ENCODE assay signal across 8 cellular contexts in the genomic region with DNA sequence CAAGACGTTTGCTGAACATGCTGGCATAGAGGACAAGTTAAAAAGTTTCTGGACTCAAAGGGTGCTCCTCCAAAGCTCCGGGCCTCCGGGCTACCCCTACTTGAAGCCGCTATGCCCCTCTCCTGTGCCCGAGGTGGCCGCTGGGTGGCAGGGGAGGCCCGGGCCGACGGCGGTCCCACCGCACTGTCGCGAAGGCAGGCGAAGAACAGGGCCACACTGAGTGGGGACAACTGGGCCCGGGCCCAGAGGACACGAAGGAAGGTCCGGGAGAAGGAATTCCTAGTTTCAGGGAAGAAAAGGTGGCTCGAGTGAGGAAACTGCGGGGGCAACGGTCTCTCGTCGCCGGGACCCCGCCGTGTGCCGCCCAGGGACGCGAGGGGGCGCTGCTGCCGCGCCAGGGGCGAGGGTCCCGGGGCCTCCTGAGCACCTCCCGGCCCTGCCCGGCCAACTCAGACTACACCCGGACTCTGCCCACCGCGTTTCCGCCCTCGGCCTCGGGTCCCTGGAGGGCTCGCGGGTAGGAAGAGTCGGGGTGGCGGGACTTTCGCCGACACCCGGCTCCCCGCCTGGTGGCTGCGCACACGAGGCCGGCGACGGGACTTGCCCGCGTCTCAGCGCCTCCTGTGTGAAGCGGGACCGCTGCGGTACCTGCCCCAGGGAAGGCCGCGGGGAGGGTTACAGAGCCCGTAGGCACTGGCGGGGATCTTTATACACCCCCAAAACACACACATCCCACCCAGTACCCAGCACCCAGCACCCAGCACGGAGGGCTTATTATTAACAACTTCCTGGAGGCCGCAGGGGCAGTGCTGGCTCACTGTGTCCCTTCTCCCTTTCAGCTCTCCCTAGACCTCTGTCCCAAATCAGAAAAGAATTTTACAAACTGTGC. TPM values are rescaled to one million over a fixed set of nuclear protein-coding genes. Genes with fewer than 3 reads are reported as not detected.
DNase-seq lines count a peak whose midpoint lies in the region; ATAC-seq and TF ChIP-seq lines count a peak whose summit lies in the region.

No MANE protein-coding gene starts in this region.

- intact Hi-C loops in activated CD8-positive, alpha-beta T cell treated with anti-CD3 and anti-CD28 coated beads for 36 hours (cut with micrococcal nuclease) = no loop called here

- peak overlapping the region; percentile 69 for H3K4me3 Mint-ChIP-seq in activated CD8-positive, alpha-beta T cell treated with anti-CD3 and anti-CD28 coated beads for 36 hours

- POLR2A ChIA-PET in activated CD8-positive, alpha-beta T cell treated with anti-CD3 and anti-CD28 coated beads for 36 hours (lab: Charles Lee) = no interaction called here

- H3K36me3 Mint-ChIP-seq in activated CD8-positive, alpha-beta T cell treated with anti-CD3 and anti-CD28 coated beads for 36 hours (ENCODE audit: low read depth) = no peaks in the 10 kb centered on the region

- H3K36me3 ChIP-seq in ectodermal cell (ENCODE audit: control insufficient read depth, insufficient read depth, low read length) = no peaks in the 10 kb centered on the region

- H3K27ac Mint-ChIP-seq in activated CD8-positive, alpha-beta T cell treated with anti-CD3 and anti-CD28 coated beads for 36 hours = peak overlapping the region; percentile 83

- H3K4me1 ChIP-seq in ectodermal cell (ENCODE audit: control insufficient read depth, insufficient read depth, low read length) = no peaks in the 10 kb centered on the region

- no peaks in the 10 kb centered on the region for H3K27me3 Mint-ChIP-seq in activated CD8-positive, alpha-beta T cell treated with anti-CD3 and anti-CD28 coated beads for 36 hours

- ATAC-seq in HG02610 (IDR thresholded peaks at IDR 0.05; ENCODE audit: unreplicated experiment) = peak; percentile 82
- peak; percentile 98 for ATAC-seq in activated CD8-positive, alpha-beta T cell treated with anti-CD3 and anti-CD28 coated beads for 36 hours

- DNase-seq in NCI-H2029 treated with DMSO at 0.1 percent for 48 hours (lab: John Stamatoyannopoulos, UW) (peak; percentile 45), lung microvascular endothelial cell (ENCODE audit: low read depth in 2 of 2) (peak; percentile 59 to 68), NCI-H1105 (lab: John Stamatoyannopoulos, UW) (no peak)
- peak; percentile 85 for DNase-seq in activated CD8-positive, alpha-beta T cell treated with anti-CD3 and anti-CD28 coated beads for 36 hours
- peak; percentile 54 to 74 (median 62) for DNase-seq in stimulated activated CD4-positive, alpha-beta T cell treated with anti-CD3 and anti-CD28 coated beads, TNF-alpha, amount 100 ng/mL, for 24 hours (ENCODE audit: low read depth in 3 of 3)

- H3K9me3 Mint-ChIP-seq in activated CD8-positive, alpha-beta T cell treated with anti-CD3 and anti-CD28 coated beads for 36 hours = no peaks in the 10 kb centered on the region

- no peaks in the 10 kb centered on the region for H3K9me3 ChIP-seq in ectodermal cell (ENCODE audit: control insufficient read depth, low read length)

- peak; percentile 86 for TF ChIP-seq CTCF in GM12874 (IDR thresholded peaks at IDR 0.05; ENCODE audit: insufficient read depth, low read depth, low read length)
- TF ChIP-seq CTCF in activated CD8-positive, alpha-beta T cell treated with anti-CD3 and anti-CD28 coated beads for 36 hours (IDR thresholded peaks at IDR 0.05) = peak; percentile 100

- 6% methylated on average over 66 of the region's 66 CpGs for WGBS in ectodermal cell, 2 experiments

- H3K4me3 ChIP-seq in ectodermal cell (ENCODE audit: insufficient read depth, low read depth, low read length) = peak overlapping the region; percentile 47

- peaks cover 14% of the 10 kb centered on the region for H3K27me3 ChIP-seq in ectodermal cell (ENCODE audit: control insufficient read depth, insufficient read depth, low read length, poor library complexity, severe bottlenecking)

- peaks cover 4% of the 10 kb centered on the region for H3K4me1 Mint-ChIP-seq in activated CD8-positive, alpha-beta T cell treated with anti-CD3 and anti-CD28 coated beads for 36 hours (ENCODE audit: low read depth)

- CTCF ChIA-PET in activated CD8-positive, alpha-beta T cell treated with anti-CD3 and anti-CD28 coated beads for 36 hours (lab: Charles Lee) = interaction anchor here (0.5 to 1.7 kb wide), 19 partner anchors 12 to 341 kb away, joined by 3 to 9 read pairs (median 4); no protein-coding TSS in a partner anchor

- H3K27ac ChIP-seq in ectodermal cell (ENCODE audit: insufficient read depth, low read depth, low read length, poor library complexity, severe bottlenecking) = no peak overlapping the region

RNA-seq across cellular contexts. Expression of a gene that starts 0.8 kb away (rescaled TPM):
- total RNA-seq in activated CD8-positive, alpha-beta T cell treated with anti-CD3 and anti-CD28 coated beads for 36 hours = not detected
- 1.4 TPM for polyA plus RNA-seq in ectodermal cell (2013, experiment 1 of 4)
- 0.48 TPM for polyA plus RNA-seq in ectodermal cell (2013, experiment 2 of 4)
- not detected for polyA plus RNA-seq in ectodermal cell (2013, experiment 3 of 4)
- not detected for polyA plus RNA-seq in ectodermal cell (2013, experiment 4 of 4)
- total RNA-seq in lung microvascular endothelial cell = not detected in 2 replicates

RNA-seq across cellular contexts. Expression of a gene that starts 29.6 kb away (rescaled TPM):
- total RNA-seq in activated CD8-positive, alpha-beta T cell treated with anti-CD3 and anti-CD28 coated beads for 36 hours = 10 to 100 TPM; 26.5 TPM
- 37.8 TPM for polyA plus RNA-seq in ectodermal cell (2013, experiment 1 of 4)
- 33.5 TPM for polyA plus RNA-seq in ectodermal cell (2013, experiment 2 of 4)
- polyA plus RNA-seq in ectodermal cell (2013, experiment 3 of 4) = 29.1 TPM
- polyA plus RNA-seq in ectodermal cell (2013, experiment 4 of 4) = 27.6 TPM
- 34.4 and 48.4 TPM in 2 replicates for total RNA-seq in lung microvascular endothelial cell
